Comparison of ENCODE assay signal across 8 cellular contexts in genomic region chrX:103310592-103311400, GRCh38. TPM values are rescaled to one million over a fixed set of nuclear protein-coding genes. Genes with fewer than 3 reads are reported as not detected.
DNase-seq lines count a peak whose midpoint lies in the region; ATAC-seq and TF ChIP-seq lines count a peak whose summit lies in the region.

Gene BEX2, minus strand, starts transcription at chrX:103310990. Its CDS starts 1,014 bp downstream, at chrX:103309976.

- peak within 1 kb of the TSS; percentile 85 for H3K4me3 Mint-ChIP-seq in neural crest cell
- peak within 1 kb of the TSS; percentile 78 to 86 for H3K4me3 Mint-ChIP-seq in stimulated activated naive CD8-positive, alpha-beta T cell treated with anti-CD3 and anti-CD28 coated beads, Interleukin-15, amount 100 ng/mL, for 72 hours

- POLR2A ChIA-PET in AG04450 (lab: Yijun Ruan, JAX): no interaction called here

- no peak within 1 kb of the TSS for H3K27ac Mint-ChIP-seq in neural crest cell (ENCODE audit: unreplicated experiment)
- H3K27ac Mint-ChIP-seq in stimulated activated naive CD8-positive, alpha-beta T cell treated with anti-CD3 and anti-CD28 coated beads, Interleukin-15, amount 100 ng/mL, for 72 hours: peak within 1 kb of the TSS; percentile 93 to 96

- no peaks in the 10 kb centered on the region for H3K36me3 Mint-ChIP-seq in neural crest cell (ENCODE audit: low read depth)

- DNase-seq in AG04450 (ENCODE audit: low read depth, low spot score) (no peak), NCI-H82 treated with DMSO at 0.1 percent for 48 hours (lab: John Stamatoyannopoulos, UW; ENCODE audit: unreplicated experiment) (peak; percentile 54), fibroblast of the conjunctiva (ENCODE audit: low read depth) (peak; percentile 13), neural crest cell (ENCODE audit: low read depth, low spot score) (peak; percentile 53)
- DNase-seq in activated T-helper 1 cell treated with anti-CD3 and anti-CD28 coated beads, Interleukin-2, amount 50 U/mL, for 16 hours (ENCODE audit: low read depth in 1 of 2, low spot score in 1 of 2): peak; percentile 64 to 69
- DNase-seq in stimulated activated naive CD8-positive, alpha-beta T cell treated with anti-CD3 and anti-CD28 coated beads, Interleukin-15, amount 100 ng/mL, for 72 hours: peak; percentile 76 to 86

- ATAC-seq in GM19025 (IDR thresholded peaks at IDR 0.05; ENCODE audit: low read depth, unreplicated experiment) (peak; percentile 97), HG03354 (IDR thresholded peaks at IDR 0.05; ENCODE audit: poor library complexity, severe bottlenecking, unreplicated experiment) (peak; percentile 98)
- peak; percentile 99 for ATAC-seq in stimulated activated naive CD8-positive, alpha-beta T cell treated with anti-CD3 and anti-CD28 coated beads, Interleukin-15, amount 100 ng/mL, for 72 hours

- peaks cover 12% of the 10 kb centered on the region for H3K27me3 ChIP-seq in AG04450 (ENCODE audit: control insufficient read depth, insufficient read depth, low read length)

- peak within 1 kb of the TSS; percentile 43 for H3K4me3 ChIP-seq in AG04450 (ENCODE audit: low read depth, low read length)

- CTCF ChIA-PET in AG04450 (lab: Charles Lee): no interaction called here

- TF ChIP-seq CTCF in AG04450 (IDR thresholded peaks at IDR 0.05; ENCODE audit: low read depth, low read length) (no peak), neural crest cell (conservative IDR thresholded peaks at IDR 0.05) (no peak)

- H3K9me3 ChIP-seq in AG04450 (ENCODE audit: control insufficient read depth, insufficient read depth, low read length): no peaks in the 10 kb centered on the region

- no peaks in the 10 kb centered on the region for H3K27me3 Mint-ChIP-seq in neural crest cell (ENCODE audit: low read depth)
- H3K27me3 Mint-ChIP-seq in stimulated activated naive CD8-positive, alpha-beta T cell treated with anti-CD3 and anti-CD28 coated beads, Interleukin-15, amount 100 ng/mL, for 72 hours: no peaks in the 10 kb centered on the region

- H3K9me3 Mint-ChIP-seq in neural crest cell: peaks cover 3% of the 10 kb centered on the region
- H3K9me3 Mint-ChIP-seq in stimulated activated naive CD8-positive, alpha-beta T cell treated with anti-CD3 and anti-CD28 coated beads, Interleukin-15, amount 100 ng/mL, for 72 hours: no peaks in the 10 kb centered on the region

- H3K4me1 Mint-ChIP-seq in neural crest cell: peaks cover 4% of the 10 kb centered on the region
- H3K4me1 Mint-ChIP-seq in stimulated activated naive CD8-positive, alpha-beta T cell treated with anti-CD3 and anti-CD28 coated beads, Interleukin-15, amount 100 ng/mL, for 72 hours: peaks cover 6% of the 10 kb centered on the region

- no peak within 1 kb of the TSS for H3K27ac ChIP-seq in AG04450 (ENCODE audit: low read depth, low read length)

RNA-seq across cellular contexts. Expression of gene BEX2, which starts in this region (rescaled TPM):
- 0.14 and 0.25 TPM in 2 replicates for polyA plus RNA-seq in AG04450 (2011; rRNA removed)
- not detected in 2 replicates for polyA minus RNA-seq in AG04450 (2011; rRNA and poly(A)+ RNA removed)
- 19.2 and 21.4 TPM in 2 replicates for total RNA-seq in neural crest cell
